In the genomic region with DNA sequence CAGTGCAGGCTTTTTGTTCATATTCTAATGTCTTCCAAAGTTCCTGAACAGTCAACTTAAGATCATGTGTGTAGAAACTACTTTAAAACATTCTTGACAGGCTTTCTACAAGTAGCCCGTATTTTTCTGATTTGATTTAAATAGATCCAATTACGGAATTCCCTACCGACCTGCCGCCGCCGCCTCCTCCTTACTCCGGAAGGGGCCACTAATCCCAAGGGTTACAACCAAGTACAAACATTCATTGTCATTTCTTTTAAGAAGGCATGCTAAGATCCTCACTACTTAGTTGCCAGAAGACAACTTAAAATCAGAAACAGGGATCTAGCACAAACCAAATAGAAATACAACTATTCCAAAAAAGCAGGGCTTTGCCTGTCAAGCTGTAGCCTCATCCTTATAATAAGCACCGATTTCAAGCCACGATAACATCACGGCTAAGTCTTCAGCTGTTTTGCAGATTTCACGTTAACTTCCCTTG, we compare ENCODE assay signal across 8 cellular contexts. TPM values are rescaled to one million over a fixed set of nuclear protein-coding genes. Genes with fewer than 3 reads are reported as not detected.
DNase-seq lines count a peak whose midpoint lies in the region; ATAC-seq, FAIRE-seq and TF ChIP-seq lines count a peak whose summit lies in the region.

No MANE protein-coding gene starts in this region.

- TF ChIP-seq CTCF in endothelial cell of umbilical vein (IDR thresholded peaks at IDR 0.05; ENCODE audit: extremely low read depth in 1 of 2, insufficient read depth in 1 of 2, low read depth in 1 of 2, low read length in 2 of 2) (no peak), nephron (IDR thresholded peaks at IDR 0.05; ENCODE audit: unreplicated experiment in 3 of 3) (no peak)

- dilution Hi-C loops in endothelial cell of umbilical vein (cut with MboI; ENCODE audit: extremely low pct_ligation_motif_present, low sequenced_read_pairs) = no loop called here

- H3K27me3 Mint-ChIP-seq in nephron (ENCODE audit: low read depth) = peaks cover under 1% of the 10 kb centered on the region

- H3K9me3 Mint-ChIP-seq in nephron = no peaks in the 10 kb centered on the region

- POLR2A ChIA-PET in endothelial cell of umbilical vein (lab: Charles Lee) = no interaction called here

- H3K4me3 Mint-ChIP-seq in nephron = peak overlapping the region; percentile 96 to 98 (median 98)

- H3K27ac ChIP-seq in endothelial cell of umbilical vein (ENCODE audit: insufficient read depth, low read depth, low read length) = peak overlapping the region; percentile 83

- peaks cover 56% of the 10 kb centered on the region for H3K79me2 ChIP-seq in endothelial cell of umbilical vein (ENCODE audit: control insufficient read depth, insufficient read depth, low read length)

- no TSS peak for BruUV-seq in endothelial cell of umbilical vein (replicated peaks; lab: Mats Ljungman, UMichigan)

- H3K36me3 Mint-ChIP-seq in nephron (ENCODE audit: low read depth) = peaks cover 7% of the 10 kb centered on the region

- peaks cover 10% of the 10 kb centered on the region for H3K4me1 ChIP-seq in endothelial cell of umbilical vein (ENCODE audit: control insufficient read depth, extremely low read depth, insufficient read depth, low read length)

- FAIRE-seq in endothelial cell of umbilical vein (lab: Jason Lieb, UNC) = peak; percentile 69

- no peaks in the 10 kb centered on the region for H3K9me1 ChIP-seq in endothelial cell of umbilical vein (replicated peaks; ENCODE audit: control insufficient read depth, extremely low read depth, insufficient read depth, low read length)

- no peaks in the 10 kb centered on the region for H3K9me3 ChIP-seq in endothelial cell of umbilical vein (replicated peaks; ENCODE audit: control insufficient read depth, insufficient read depth, low read length)

- CTCF ChIA-PET in endothelial cell of umbilical vein (lab: Charles Lee) = interaction anchor here (1.5 to 2.7 kb wide), 2 partner anchors 9 to 219 kb away, joined by 3 to 8 read pairs; no protein-coding TSS in a partner anchor

- H3K36me3 ChIP-seq in endothelial cell of umbilical vein (ENCODE audit: control insufficient read depth in 2 of 2, extremely low read depth in 1 of 2, insufficient read depth in 2 of 2, low read length in 2 of 2) = no peaks in the 10 kb centered on the region

- no peaks in the 10 kb centered on the region for H3K27me3 ChIP-seq in endothelial cell of umbilical vein (ENCODE audit: control insufficient read depth in 2 of 2, insufficient read depth in 2 of 2, low read length in 2 of 2)

- peak overlapping the region; percentile 95 for H3K4me2 ChIP-seq in endothelial cell of umbilical vein (ENCODE audit: insufficient read depth, low read length)

- no peak for TF ChIP-seq POLR2A in endothelial cell of umbilical vein (IDR thresholded peaks at IDR 0.05; ENCODE audit: low read depth, low read length)

- intact Hi-C loops in endothelial cell of umbilical vein (cut with micrococcal nuclease) = loop anchor here (2.0 to 5.0 kb wide), 4 partner anchors 47 to 283 kb away; a partner anchor contains a TSS

- H3K4me1 Mint-ChIP-seq in nephron = peaks cover 47% of the 10 kb centered on the region

- H3K9ac ChIP-seq in endothelial cell of umbilical vein (replicated peaks; ENCODE audit: extremely low read depth, insufficient read depth, low read length) = peak overlapping the region; percentile 96

- H3K27ac Mint-ChIP-seq in nephron = peak overlapping the region; percentile 98 to 99 (median 98)

- H4K20me1 ChIP-seq in endothelial cell of umbilical vein (replicated peaks; ENCODE audit: control insufficient read depth, extremely low read depth, insufficient read depth, low read length) = peaks cover 10% of the 10 kb centered on the region

- peak overlapping the region; percentile 50 to 100 (median 97) for H3K4me3 ChIP-seq in endothelial cell of umbilical vein (replicated peaks in 1 of 3; ENCODE audit: insufficient read depth in 1 of 3, low read depth in 1 of 3, low read length in 3 of 3)

- ATAC-seq in HG03432 (IDR thresholded peaks at IDR 0.05; ENCODE audit: unreplicated experiment) (no peak), GM19452 (IDR thresholded peaks at IDR 0.05; ENCODE audit: unreplicated experiment) (no peak)

- peak overlapping the region; percentile 84 for H2AFZ ChIP-seq in endothelial cell of umbilical vein (ENCODE audit: low read depth, low read length)

- DNase-seq in NCI-H1105 treated with DMSO at 0.1 percent for 48 hours (lab: John Stamatoyannopoulos, UW) (peak; percentile 9), NCI-H1105 (lab: John Stamatoyannopoulos, UW) (no peak), RKO (ENCODE audit: low spot score) (peak; percentile 64), endothelial cell of umbilical vein (ENCODE audit: low read depth, low spot score) (no peak), COR-L47 (lab: John Stamatoyannopoulos, UW) (no peak)

TF ChIP-seq in endothelial cell of umbilical vein, 7 proteins besides CTCF, POLR2A, EP300 and RAD21:
- TF ChIP-seq MYC (IDR thresholded peaks at IDR 0.05; ENCODE audit: low read depth, low read length) (no peak), GATA2 (IDR thresholded peaks at IDR 0.05; ENCODE audit: insufficient read depth, insufficient read length, low read depth, low read length) (no peak), POLR2AphosphoS5 (IDR thresholded peaks at IDR 0.05; ENCODE audit: insufficient read depth, low read depth, low read length) (no peak), FOS (IDR thresholded peaks at IDR 0.05; ENCODE audit: borderline replicate concordance, insufficient read depth, low read length) (no peak), JUN (IDR thresholded peaks at IDR 0.05; ENCODE audit: borderline replicate concordance, insufficient read depth, insufficient read length, low read depth) (no peak), EZH2 (IDR thresholded peaks at IDR 0.05; ENCODE audit: borderline replicate concordance, low read depth, low read length, severe bottlenecking) (no peak)
- TF ChIP-seq, protein P1, sequence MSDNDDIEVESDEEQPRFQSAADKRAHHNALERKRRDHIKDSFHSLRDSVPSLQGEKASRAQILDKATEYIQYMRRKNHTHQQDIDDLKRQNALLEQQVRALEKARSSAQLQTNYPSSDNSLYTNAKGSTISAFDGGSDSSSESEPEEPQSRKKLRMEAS (IDR thresholded peaks at IDR 0.05; ENCODE audit: insufficient read depth, insufficient read length) = no peak

RNA-seq across cellular contexts. Expression of a gene that starts 0.8 kb away (rescaled TPM):
- 52.5 and 54.7 TPM in 2 replicates for total RNA-seq in endothelial cell of umbilical vein
- 15.2 and 16.4 TPM in 2 replicates for polyA plus RNA-seq in endothelial cell of umbilical vein
- polyA plus RNA-seq in endothelial cell of umbilical vein (2011; cell fraction: cytosol; rRNA removed) = 19.3 and 19.7 TPM in 2 replicates
- polyA plus RNA-seq in endothelial cell of umbilical vein (2011; cell fraction: nucleus; rRNA removed) = 31.6 and 42.4 TPM in 2 replicates
- polyA plus RNA-seq in endothelial cell of umbilical vein (2012) = 23.3 and 32.3 TPM in 2 replicates
- polyA minus RNA-seq in endothelial cell of umbilical vein = 63.4 and 68.5 TPM in 2 replicates
- 16.5 TPM for polyA minus RNA-seq in endothelial cell of umbilical vein (2011; cell fraction: cytosol; rRNA and poly(A)+ RNA removed)
- polyA minus RNA-seq in endothelial cell of umbilical vein (2011; cell fraction: nucleus; rRNA and poly(A)+ RNA removed) = 72.0 and 110 TPM in 2 replicates

RNA-seq across cellular contexts. Expression of a gene that starts 47.8 kb away (rescaled TPM):
- 44.1 and 44.5 TPM in 2 replicates for total RNA-seq in endothelial cell of umbilical vein
- 8.1 and 10.0 TPM in 2 replicates for polyA plus RNA-seq in endothelial cell of umbilical vein
- polyA plus RNA-seq in endothelial cell of umbilical vein (2011; cell fraction: cytosol; rRNA removed) = 15.6 and 18.4 TPM in 2 replicates
- 6.9 and 7.4 TPM in 2 replicates for polyA plus RNA-seq in endothelial cell of umbilical vein (2011; cell fraction: nucleus; rRNA removed)
- polyA plus RNA-seq in endothelial cell of umbilical vein (2012) = 31.3 and 46.8 TPM in 2 replicates
- polyA minus RNA-seq in endothelial cell of umbilical vein = 14.2 and 17.0 TPM in 2 replicates
- polyA minus RNA-seq in endothelial cell of umbilical vein (2011; cell fraction: cytosol; rRNA and poly(A)+ RNA removed) = 15.1 TPM
- 2.9 and 5.4 TPM in 2 replicates for polyA minus RNA-seq in endothelial cell of umbilical vein (2011; cell fraction: nucleus; rRNA and poly(A)+ RNA removed)

Comparison
In these comparisons a context has a peak if more than half of its experiments do, and no peak if none do; other contexts are left out.
1. DNase-seq: peak in NCI-H1105 treated with DMSO at 0.1 percent for 48 hours (single experiment) and RKO (single experiment); none in NCI-H1105 (single experiment), endothelial cell of umbilical vein (single experiment) and COR-L47 (single experiment).